ENCODE assay signal across 9 cellular contexts in genomic region chr4:38489924-38490639, GRCh38.
DNase-seq lines count a peak whose midpoint lies in the region; ATAC-seq and FAIRE-seq lines count a peak whose summit lies in the region.
"Had no signal": no experiment of that assay in that cellular context is flagged by ENCODE, and none has a peak within 500 bp of the region (broad histone marks: within the 10 kb centered on the region; RNA-seq: fewer than 3 reads in every experiment).

No MANE protein-coding gene starts in this region.

- peak overlapping the region; percentile 84 for H4K8ac ChIP-seq in mesenchymal stem cell (ENCODE audit: low read length)

- H3K79me1 ChIP-seq in mesenchymal stem cell (replicated peaks; ENCODE audit: low read length, poor library complexity, severe bottlenecking), result no peaks in the 10 kb centered on the region

- H2AK5ac ChIP-seq in mesenchymal stem cell (ENCODE audit: low read length, severe bottlenecking), result no peak overlapping the region

- H3K14ac ChIP-seq in mesenchymal stem cell (ENCODE audit: low read length in 2 of 2), result no peak overlapping the region

- H3K9ac ChIP-seq in mesenchymal stem cell (ENCODE audit: low read length), result peak overlapping the region; percentile 57

- no peaks in the 10 kb centered on the region for H3K9me3 ChIP-seq in mesenchymal stem cell (ENCODE audit: control insufficient read depth, low read length)

- FAIRE-seq in urothelium cell line (lab: Jason Lieb, UNC), result no peak

- H4K91ac ChIP-seq in mesenchymal stem cell (ENCODE audit: low read length), result peak overlapping the region; percentile 59

- WGBS in mesenchymal stem cell, result 18% methylated on average over 7 of the region's 7 CpGs

- no peak for ATAC-seq in GM21390 (IDR thresholded peaks at IDR 0.05; ENCODE audit: unreplicated experiment)
- no peak for ATAC-seq in GM19395 (IDR thresholded peaks at IDR 0.05; ENCODE audit: unreplicated experiment)

- no peak overlapping the region for H3K27ac ChIP-seq in mesenchymal stem cell (ENCODE audit: low read length, poor library complexity, severe bottlenecking)

- H2AFZ ChIP-seq in mesenchymal stem cell (ENCODE audit: low read depth, low read length), result peak overlapping the region; percentile 64

- no peak overlapping the region for H2BK120ac ChIP-seq in mesenchymal stem cell (ENCODE audit: low read depth, low read length)

- H2BK5ac ChIP-seq in mesenchymal stem cell (ENCODE audit: low read depth, low read length, poor library complexity, severe bottlenecking), result no peak overlapping the region

- H3K36me3 ChIP-seq in mesenchymal stem cell (ENCODE audit: control insufficient read depth in 1 of 2, insufficient read depth in 2 of 2, low read depth in 1 of 2, low read length in 2 of 2), result no peaks in the 10 kb centered on the region

- peak overlapping the region; percentile 23 for H3K4me2 ChIP-seq in mesenchymal stem cell (ENCODE audit: low read length, poor library complexity, severe bottlenecking)

- peak; percentile 22 for DNase-seq in stimulated activated CD4-positive, alpha-beta T cell treated with anti-CD3 and anti-CD28 coated beads, Interleukin-4, amount 100 ng/mL, for 24 hours
- DNase-seq in stimulated activated CD4-positive, alpha-beta T cell treated with anti-CD3 and anti-CD28 coated beads, Interleukin-2, amount 100 ng/mL, for 48 hours, result no peak
- DNase-seq in dermis microvascular lymphatic vessel endothelial cell (ENCODE audit: low read depth in 2 of 2) (peak; percentile 32 to 46), mesenchymal stem cell (peak; percentile 74), urothelium cell line (ENCODE audit: low spot score) (peak; percentile 60), cerebellum (ENCODE audit: low spot score) (no peak)
- DNase-seq: NCI-H446 had no signal

- peak overlapping the region in 1 of 2 experiments; percentile 43 for H3K4ac ChIP-seq in mesenchymal stem cell (ENCODE audit: low read depth in 1 of 2, low read length in 2 of 2)

- H2BK12ac ChIP-seq in mesenchymal stem cell (ENCODE audit: low read length in 2 of 2), result peak overlapping the region in 1 of 2 experiments; percentile 52

- no peak overlapping the region for H2BK15ac ChIP-seq in mesenchymal stem cell (ENCODE audit: low read depth, poor library complexity, severe bottlenecking)

- H3K18ac ChIP-seq in mesenchymal stem cell (ENCODE audit: low read depth in 1 of 2, low read length in 2 of 2), result peak overlapping the region; percentile 28 to 74

- no peaks in the 10 kb centered on the region for H3K27me3 ChIP-seq in mesenchymal stem cell (ENCODE audit: control insufficient read depth in 1 of 2, insufficient read depth in 1 of 2, low read length in 2 of 2)

- H3K23ac ChIP-seq in mesenchymal stem cell (ENCODE audit: low read length in 2 of 2), result no peak overlapping the region

- H3K4me1 ChIP-seq in mesenchymal stem cell (ENCODE audit: control insufficient read depth, insufficient read depth, low read depth, low read length), result peaks cover 4% of the 10 kb centered on the region

- H3K4me3 ChIP-seq in mesenchymal stem cell (ENCODE audit: insufficient read depth in 1 of 2, low read depth in 1 of 2, low read length in 2 of 2), result peak overlapping the region in 1 of 2 experiments; percentile 11

Comparison
In these comparisons a context has a peak if more than half of its experiments do, and no peak if none do; other contexts are left out.
1. DNase-seq: peak in stimulated activated CD4-positive, alpha-beta T cell treated with anti-CD3 and anti-CD28 coated beads, Interleukin-4, amount 100 ng/mL, for 24 hours (single experiment), dermis microvascular lymphatic vessel endothelial cell (2 of 2), mesenchymal stem cell (single experiment) and urothelium cell line (single experiment); none in stimulated activated CD4-positive, alpha-beta T cell treated with anti-CD3 and anti-CD28 coated beads, Interleukin-2, amount 100 ng/mL, for 48 hours (0 of 2) and cerebellum (single experiment).